18 cellular contexts compared by ENCODE assay signal in the genomic region with DNA sequence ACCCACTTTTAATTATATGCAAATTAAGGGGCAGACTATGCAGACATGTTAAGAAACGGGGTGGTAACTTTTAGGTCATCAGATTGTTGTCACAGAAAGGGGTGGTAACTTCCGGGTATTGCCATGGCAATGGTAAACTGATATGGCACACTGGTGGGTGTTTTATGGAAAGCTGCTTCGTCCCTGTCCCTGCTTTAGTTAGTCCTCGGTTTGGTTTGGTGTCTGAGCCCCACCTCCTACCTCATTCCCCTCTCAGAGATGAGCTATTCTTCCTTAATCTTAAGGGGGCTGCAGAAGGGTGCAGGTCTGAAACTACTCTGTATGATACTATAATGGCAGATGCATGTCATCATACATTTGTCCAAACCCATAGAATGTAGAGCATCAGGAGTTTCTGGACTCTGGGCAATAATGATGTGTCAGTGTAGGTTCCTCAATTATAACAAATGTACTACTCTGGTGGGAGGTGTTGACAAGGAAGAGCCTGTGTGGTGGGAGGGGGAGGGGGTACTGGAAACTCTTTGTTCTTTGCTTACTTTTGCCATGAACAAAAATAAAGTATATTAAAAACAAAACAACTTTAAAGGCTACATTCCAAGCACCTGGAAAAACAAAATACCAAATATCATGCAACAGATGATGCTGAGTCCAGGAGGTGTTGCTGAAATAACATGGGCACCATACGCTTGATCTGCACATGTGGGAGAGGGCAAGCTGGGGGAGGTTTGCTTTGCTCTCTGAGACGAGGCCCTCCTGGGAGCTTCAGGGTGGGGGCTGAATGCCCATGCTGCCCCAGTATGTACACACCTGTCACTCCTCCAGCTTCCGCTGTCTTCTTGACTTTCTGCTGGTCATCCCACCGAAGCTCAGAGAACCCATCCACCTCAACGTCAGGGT. TPM values are rescaled to one million over a fixed set of nuclear protein-coding genes. Genes with fewer than 3 reads are reported as not detected.
DNase-seq lines count a peak whose midpoint lies in the region; ATAC-seq, FAIRE-seq and TF ChIP-seq lines count a peak whose summit lies in the region.
"Had no signal": no experiment of that assay in that cellular context is flagged by ENCODE, and none has a peak within 500 bp of the region (broad histone marks: within the 10 kb centered on the region; RNA-seq: fewer than 3 reads in every experiment).

No MANE protein-coding gene starts in this region.

- no peak for FAIRE-seq in K562 (lab: Jason Lieb, UNC)
- FAIRE-seq: H54, HepG2 had no signal

- TF ChIP-seq EP300 in K562 (IDR thresholded peaks at IDR 0.05; ENCODE audit: low read length), result no peak

- TF ChIP-seq CTCF in GM23338 (conservative IDR thresholded peaks at IDR 0.05; ENCODE audit: low read depth in 2 of 2) (no peak), K562 (IDR thresholded peaks at IDR 0.05 in 2 of 3, conservative IDR thresholded peaks at IDR 0.05 in 1 of 3; ENCODE audit: insufficient read depth in 2 of 3, low read depth in 1 of 3, low read length in 3 of 3) (no peak), prostate gland (IDR thresholded peaks at IDR 0.05) (no peak), mesothelial cell of epicardium (IDR thresholded peaks at IDR 0.05; ENCODE audit: unreplicated experiment) (no peak), PC-9 (conservative IDR thresholded peaks at IDR 0.05) (no peak)

- peaks cover 59% of the 10 kb centered on the region for H3K4me1 Mint-ChIP-seq in GM23338
- peaks cover 31% of the 10 kb centered on the region for H3K4me1 Mint-ChIP-seq in mesothelial cell of epicardium

- H3K4me1 ChIP-seq in BLaER1 treated with 17β-estradiol and CSF1 and Interleukin-3, amounts not matched to agents 10 nM and 100 nM, result peaks cover 51 to 79% (median 58%) of the 10 kb centered on the region in 10 experiments
- H3K4me1 ChIP-seq in GM23338 (ENCODE audit: insufficient read depth) (peaks cover 36% of the 10 kb centered on the region), K562 (replicated peaks in 1 of 2; ENCODE audit: control insufficient read depth in 2 of 2, insufficient read depth in 2 of 2, low read length in 2 of 2) (peaks cover 24 to 31% of the 10 kb centered on the region in 2 experiments), prostate gland (replicated peaks) (peaks cover 17% of the 10 kb centered on the region), PC-9 (replicated peaks; ENCODE audit: insufficient read depth) (peaks cover 24% of the 10 kb centered on the region)

- H3K36me3 ChIP-seq in BLaER1 treated with 17β-estradiol and CSF1 and Interleukin-3, amounts not matched to agents 10 nM and 100 nM, result peaks cover 55 to 65% (median 63%) of the 10 kb centered on the region in 11 experiments
- peaks cover 30% of the 10 kb centered on the region for H3K36me3 ChIP-seq in GM23338 (ENCODE audit: insufficient read depth)
- H3K36me3 ChIP-seq in K562 (ENCODE audit: control insufficient read depth, insufficient read depth, low read length), result peaks cover 82% of the 10 kb centered on the region
- H3K36me3 ChIP-seq in prostate gland, result peaks cover 0 to 9% of the 10 kb centered on the region in 2 donors
- H3K36me3 ChIP-seq in PC-9 (ENCODE audit: low read depth), result 0 out of 2 replicates have a peak, but pooled peaks cover 7% of the 10 kb centered on the region

- no peak for ATAC-seq in GM23338
- no peak; the same call in 2 of the 3 replicates for ATAC-seq in K562
- ATAC-seq: esophagus mucosa, HepG2, left lung, natural killer cell had no signal

- H3K4me3 Mint-ChIP-seq in GM23338 (no peak overlapping the region; the same call in 2 of the 3 replicates), mesothelial cell of epicardium (no peak overlapping the region)
- H3K4me3 Mint-ChIP-seq: natural killer cell had no signal

- peak overlapping the region; percentile 72 for H3K27ac Mint-ChIP-seq in GM23338
- no peak overlapping the region for H3K27ac Mint-ChIP-seq in mesothelial cell of epicardium
- H3K27ac Mint-ChIP-seq: activated T-helper 2 cell treated with anti-CD3 and anti-CD28 coated beads, Interferon-gamma antibody, Interleukin-2, Interleukin-4, amounts not matched to agents 10 μg/mL and 5 μg/mL and 100 μg/mL, durations not matched to agents 14 hours and 24 hours and 36 hours had no signal

- intact Hi-C loops in K562 (cut with micrococcal nuclease), result no loop called here
- intact Hi-C loops in prostate gland (cut with DNase I), result loop anchor here (5.0 to 10.0 kb wide), 2 partner anchors 39 to 217 kb away; a partner anchor contains a TSS
- intact Hi-C loops in PC-9 (cut with micrococcal nuclease; ENCODE audit: unreplicated experiment), result no loop called here

- peak overlapping the region in 2 of 10 experiments; percentile 7 to 30; a peak in 2 of 20 replicates for H3K4me3 ChIP-seq in BLaER1 treated with 17β-estradiol and CSF1 and Interleukin-3, amounts not matched to agents 10 nM and 100 nM
- H3K4me3 ChIP-seq in GM23338 (no peak overlapping the region), K562 (no peak overlapping the region), prostate gland (no peak overlapping the region), PC-9 (no peak overlapping the region)
- H3K4me3 ChIP-seq: left lung, upper lobe of left lung had no signal

- TF ChIP-seq RAD21 in K562 (CRISPR knock-in tag; conservative IDR thresholded peaks at IDR 0.05 in 1 of 2, IDR thresholded peaks at IDR 0.05 in 1 of 2), result no peak

- peaks cover 84 to 100% (median 92%) of the 10 kb centered on the region in 11 experiments for H4K20me1 ChIP-seq in BLaER1 treated with 17β-estradiol and CSF1 and Interleukin-3, amounts not matched to agents 10 nM and 100 nM
- peaks cover 45% of the 10 kb centered on the region for H4K20me1 ChIP-seq in GM23338 (replicated peaks; ENCODE audit: insufficient read depth)
- peaks cover 26% of the 10 kb centered on the region for H4K20me1 ChIP-seq in K562 (replicated peaks; ENCODE audit: control insufficient read depth, insufficient read depth, low read length)
- H4K20me1 ChIP-seq in PC-9 (ENCODE audit: insufficient read depth), result peaks cover 5% of the 10 kb centered on the region; the same call in 1 of the 2 replicates

- H3K4me2 ChIP-seq in BLaER1 treated with 17β-estradiol and CSF1 and Interleukin-3, amounts not matched to agents 10 nM and 100 nM, result peak overlapping the region; percentile 92 to 99 (median 97)
- H3K4me2 ChIP-seq in GM23338 (no peak overlapping the region), K562 (ENCODE audit: insufficient read depth, low read length) (no peak overlapping the region), PC-9 (no peak overlapping the region)

- WGBS in K562 (ENCODE audit: insufficient coverage, low coverage, missing lambda C conversion rate), result 84% methylated on average over 9 of the region's 9 CpGs
- WGBS in prostate gland, result 56% methylated on average over 9 of the region's 9 CpGs

- H3K79me2 ChIP-seq in GM23338 (replicated peaks; ENCODE audit: insufficient read depth) (peaks cover 93% of the 10 kb centered on the region), K562 (ENCODE audit: control insufficient read depth, insufficient read depth, low read length) (peaks cover 87% of the 10 kb centered on the region), PC-9 (ENCODE audit: low read depth) (peaks cover 39% of the 10 kb centered on the region)

- peaks cover 8% of the 10 kb centered on the region for H3K27me3 Mint-ChIP-seq in GM23338 (ENCODE audit: insufficient read depth, low read depth, poor library complexity)
- H3K27me3 Mint-ChIP-seq in mesothelial cell of epicardium (ENCODE audit: low read depth), result no peaks in the 10 kb centered on the region

- H3K9me1 ChIP-seq in K562 (ENCODE audit: control insufficient read depth, insufficient read depth, low read length), result peaks cover 8% of the 10 kb centered on the region

- CTCF ChIA-PET in K562 (lab: Yijun Ruan, JAX; ENCODE audit: low intra/inter-chr PET ratio) (no interaction called here), PC-9 (lab: Charles Lee) (interaction anchor here (0.6 kb wide), 1 partner anchor 919 kb away, joined by 4 read pairs; no protein-coding TSS in a partner anchor)

- in situ Hi-C loops in K562 (cut with MboI), result no loop called here

- no peak overlapping the region for H2AFZ ChIP-seq in GM23338
- no peak overlapping the region for H2AFZ ChIP-seq in K562 (ENCODE audit: low read depth, low read length)
- H2AFZ ChIP-seq in PC-9, result no peak overlapping the region

- H3K9me3 Mint-ChIP-seq in GM23338, result no peaks in the 10 kb centered on the region; the same call in 2 of the 3 replicates
- H3K9me3 Mint-ChIP-seq in mesothelial cell of epicardium, result no peaks in the 10 kb centered on the region
- H3K9me3 Mint-ChIP-seq: activated T-helper 2 cell treated with anti-CD3 and anti-CD28 coated beads, Interferon-gamma antibody, Interleukin-2, Interleukin-4, amounts not matched to agents 10 μg/mL and 5 μg/mL and 100 μg/mL, durations not matched to agents 14 hours and 24 hours and 36 hours; natural killer cell had no signal

- H3F3A ChIP-seq in GM23338 (replicated peaks; ENCODE audit: low read depth) (peaks cover 8% of the 10 kb centered on the region; the same call in 1 of the 2 replicates), PC-9 (ENCODE audit: insufficient read depth, low read depth) (peaks cover 1% of the 10 kb centered on the region; the same call in 1 of the 2 replicates)

- DNase-seq in GM23338 (ENCODE audit: low spot score) (peak; percentile 28), K562 (ENCODE audit: extremely low read depth in 1 of 4, low spot score in 3 of 4) (peak in 1 of 4 experiments; percentile 20), prostate gland (ENCODE audit: low spot score) (no peak), kidney glomerular epithelial cell (lab: John Stamatoyannopoulos, UW) (no peak), mesothelial cell of epicardium (ENCODE audit: low spot score in 2 of 2, unreplicated experiment in 2 of 2) (no peak), PC-9 (no peak)
- DNase-seq: aorta, BE2C, left lung, natural killer cell, NCI-H1092, retina, upper lobe of left lung had no signal

- H3K36me3 Mint-ChIP-seq in GM23338 (ENCODE audit: low read depth), result peaks cover 69% of the 10 kb centered on the region
- peaks cover 43% of the 10 kb centered on the region for H3K36me3 Mint-ChIP-seq in mesothelial cell of epicardium

- POLR2A ChIA-PET in K562 (lab: Yijun Ruan, JAX), result interaction anchor here (0.6 to 1.2 kb wide), 5 partner anchors 9 to 360 kb away, joined by 3 to 5 read pairs (median 3); no protein-coding TSS in a partner anchor
- POLR2A ChIA-PET in PC-9 (lab: Charles Lee; ENCODE audit: unreplicated experiment), result interaction anchor here (0.6 kb wide), 1 partner anchor 1365 kb away, joined by 3 read pairs; no protein-coding TSS in a partner anchor

- H3K27ac ChIP-seq in BLaER1 treated with 17β-estradiol and CSF1 and Interleukin-3, amounts not matched to agents 10 nM and 100 nM, result peak overlapping the region in 8 of 11 experiments; percentile 81 to 93 (median 90); a peak in 10 of 22 replicates
- H3K27ac ChIP-seq in GM23338 (ENCODE audit: low read depth), result peak overlapping the region; percentile 28; the same call in 1 of the 2 replicates
- no peak overlapping the region for H3K27ac ChIP-seq in K562 (ENCODE audit: extremely low read depth, low read depth, low read length)
- H3K27ac ChIP-seq in prostate gland, result peak overlapping the region; percentile 62 to 65
- no peak overlapping the region for H3K27ac ChIP-seq in PC-9
- H3K27ac ChIP-seq: left lung, upper lobe of left lung had no signal

- H3K9me2 ChIP-seq in GM23338 (ENCODE audit: insufficient read depth) (no peaks in the 10 kb centered on the region), PC-9 (ENCODE audit: insufficient read depth) (no peaks in the 10 kb centered on the region)

- H3K27me3 ChIP-seq in BLaER1 treated with 17β-estradiol and CSF1 and Interleukin-3, amounts not matched to agents 10 nM and 100 nM, result no peaks in the 10 kb centered on the region
- H3K27me3 ChIP-seq in GM23338 (ENCODE audit: insufficient read depth), result no peaks in the 10 kb centered on the region
- no peaks in the 10 kb centered on the region for H3K27me3 ChIP-seq in K562 (ENCODE audit: control insufficient read depth in 2 of 2, insufficient read depth in 2 of 2, low read length in 2 of 2)
- no peaks in the 10 kb centered on the region for H3K27me3 ChIP-seq in prostate gland (replicated peaks; ENCODE audit: insufficient read depth)
- H3K27me3 ChIP-seq in PC-9 (ENCODE audit: insufficient read depth, low read depth), result no peaks in the 10 kb centered on the region
- H3K27me3 ChIP-seq: BE2C, left lung, upper lobe of left lung had no signal

- peak overlapping the region in 3 of 11 experiments; percentile 11 to 90 (median 89); a peak in 2 of 22 replicates for H3K9ac ChIP-seq in BLaER1 treated with 17β-estradiol and CSF1 and Interleukin-3, amounts not matched to agents 10 nM and 100 nM
- H3K9ac ChIP-seq in K562 (ENCODE audit: insufficient read depth in 1 of 2, low read depth in 2 of 2, low read length in 2 of 2), result no peak overlapping the region

- BruUV-seq in K562 (replicated peaks; lab: Mats Ljungman, UMichigan), result no TSS peak
- no TSS peak for BruUV-seq in PC-9 (replicated peaks; lab: Mats Ljungman, UMichigan)

- TF ChIP-seq POLR2A in K562 (conservative IDR thresholded peaks at IDR 0.05) (no peak), prostate gland (IDR thresholded peaks at IDR 0.05) (no peak)

- H3K9me3 ChIP-seq in BLaER1 treated with 17β-estradiol and CSF1 and Interleukin-3, amounts not matched to agents 10 nM and 100 nM (replicated peaks in 1 of 11), result 0 out of 22 replicates have a peak, but pooled peaks cover 0 to 2% (median 0%) of the 10 kb centered on the region in 11 experiments
- no peaks in the 10 kb centered on the region for H3K9me3 ChIP-seq in K562 (replicated peaks; ENCODE audit: control insufficient read depth, insufficient read depth, low read depth, low read length)
- no peaks in the 10 kb centered on the region for H3K9me3 ChIP-seq in prostate gland
- H3K9me3 ChIP-seq in PC-9 (ENCODE audit: insufficient read depth, low read depth), result no peaks in the 10 kb centered on the region
- H3K9me3 ChIP-seq: BE2C, left lung, upper lobe of left lung had no signal

RNA-seq across cellular contexts. Expression of a gene that starts 6.2 kb away (rescaled TPM):
- total RNA-seq in GM23338 (2014; rRNA removed; shearing (Covaris generic)), result 603 and 877 TPM in 2 replicates
- 1,061 and 1,082 TPM in 2 replicates for polyA plus RNA-seq in GM23338 (2016; fragmentation: Nextera tagmentation; extraction: Ambion mirVana)
- total RNA-seq in K562 (2011; cell fraction: chromatin; rRNA removed; ENCODE audit: low replicate concordance), result 139 and 225 TPM in 2 replicates
- 160 and 161 TPM in 2 replicates for total RNA-seq in K562 (2011; cell fraction: nucleolus; rRNA removed)
- total RNA-seq in K562 (2011; cell fraction: nucleoplasm; rRNA removed), result 144 and 147 TPM in 2 replicates
- total RNA-seq in K562 (2014; rRNA removed), result 300 and 416 TPM in 2 replicates
- total RNA-seq in K562 (2014; rRNA removed; fragmentation: Illumina TruSeq; extraction: Trizol), result 187 and 203 TPM in 2 replicates
- total RNA-seq in K562 (2015; rRNA removed; fragmentation: Illumina TruSeq; extraction: Trizol), result 216 and 225 TPM in 2 replicates
- total RNA-seq in K562 (2021), result 245 and 279 TPM in 2 replicates
- 250 and 286 TPM in 2 replicates for polyA plus RNA-seq in K562 (2011; rRNA removed)
- polyA plus RNA-seq in K562 (2011; cell fraction: cytosol; rRNA removed), result 274 and 360 TPM in 2 replicates
- polyA plus RNA-seq in K562 (2011; cell fraction: nucleus; rRNA removed), result 178 and 198 TPM in 2 replicates
- polyA plus RNA-seq in K562 (2012), result 145 and 231 TPM in 2 replicates
- 262 and 306 TPM in 2 replicates for polyA plus RNA-seq in K562 (2014; fragmentation: Illumina TruSeq; extraction: Trizol)
- 100 to 1,000 TPM; 121 to 211 TPM for polyA plus RNA-seq in K562 (2014; fragmentation: Nextera tagmentation; extraction: Ambion mirVana)
- 272 and 273 TPM in 2 replicates for polyA plus RNA-seq in K562 (2014; rRNA removed)
- polyA minus RNA-seq in K562 (2011; rRNA and poly(A)+ RNA removed), result 294 and 321 TPM in 2 replicates
- polyA minus RNA-seq in K562 (2011; cell fraction: cytosol; rRNA and poly(A)+ RNA removed), result 158 and 169 TPM in 2 replicates
- 96.9 and 122 TPM in 2 replicates for polyA minus RNA-seq in K562 (2011; cell fraction: nucleus; rRNA and poly(A)+ RNA removed)
- 100 to 1,000 TPM; 197 to 212 TPM for total RNA-seq in prostate gland
- 94.7 to 101 TPM (median 95.3 TPM) in 3 replicates for total RNA-seq in mesothelial cell of epicardium
- total RNA-seq in PC-9 (2021), result 123 and 157 TPM in 2 replicates

Comparison
In these comparisons a context has a peak if more than half of its experiments do, and no peak if none do; other contexts are left out.
1. H3K27ac ChIP-seq: peak in BLaER1 treated with 17β-estradiol and CSF1 and Interleukin-3, amounts not matched to agents 10 nM and 100 nM (8 of 11), GM23338 (single experiment) and prostate gland (2 of 2); none in K562 (single experiment) and PC-9 (single experiment).
2. H3K4me2 ChIP-seq: peak in BLaER1 treated with 17β-estradiol and CSF1 and Interleukin-3, amounts not matched to agents 10 nM and 100 nM (11 of 11); none in GM23338 (single experiment), K562 (single experiment) and PC-9 (single experiment).